8 cellular contexts compared by ENCODE assay signal in genomic region chr11:3109921-3110706, GRCh38.
DNase-seq lines count a peak whose midpoint lies in the region; TF ChIP-seq lines count a peak whose summit lies in the region.

No MANE protein-coding gene starts in this region.

- no peak overlapping the region for H3K27ac ChIP-seq in 22Rv1

- DNase-seq in NT2/D1 (ENCODE audit: low read depth, low spot score), result peak; percentile 30
- peak; percentile 37 for DNase-seq in amniotic epithelial cell (ENCODE audit: low read depth)
- peak; percentile 95 for DNase-seq in iPS-NIHi7 (ENCODE audit: extremely low spot score)
- peak; percentile 15 to 34 for DNase-seq in stimulated activated CD4-positive, alpha-beta T cell treated with anti-CD3 and anti-CD28 coated beads, Interleukin-4, amount 100 ng/mL, for 4 hours
- no peak for DNase-seq in pons (ENCODE audit: low spot score)
- DNase-seq in NCI-H774 (lab: John Stamatoyannopoulos, UW), result no peak

- peaks cover 42% of the 10 kb centered on the region for H3K9me3 ChIP-seq in NT2/D1 (ENCODE audit: insufficient read depth, low read length)

- peaks cover 8% of the 10 kb centered on the region for H3K4me1 ChIP-seq in NT2/D1 (ENCODE audit: insufficient read depth, insufficient read length)

- H3K9ac ChIP-seq in NT2/D1 (ENCODE audit: insufficient read length, low read depth), result no peak overlapping the region

- peaks cover 14% of the 10 kb centered on the region for H3K36me3 ChIP-seq in NT2/D1 (ENCODE audit: insufficient read depth, insufficient read length, low read length)

- peak; percentile 65 for TF ChIP-seq CTCF in 22Rv1 (IDR thresholded peaks at IDR 0.05)
- peak; percentile 65 for TF ChIP-seq CTCF in GM12874 (IDR thresholded peaks at IDR 0.05; ENCODE audit: insufficient read depth, low read depth, low read length)

- H3K27me3 ChIP-seq in NT2/D1 (ENCODE audit: insufficient read depth, insufficient read length), result no peaks in the 10 kb centered on the region

- no peak overlapping the region for H3K4me3 ChIP-seq in NT2/D1 (ENCODE audit: insufficient read length, low read depth)

Comparison
In these comparisons a context has a peak if more than half of its experiments do, and no peak if none do; other contexts are left out.
1. DNase-seq: peak in NT2/D1 (single experiment), amniotic epithelial cell (single experiment), iPS-NIHi7 (single experiment) and stimulated activated CD4-positive, alpha-beta T cell treated with anti-CD3 and anti-CD28 coated beads, Interleukin-4, amount 100 ng/mL, for 4 hours (2 of 2); none in pons (single experiment) and NCI-H774 (single experiment).